In genomic region chr6:157270308-157270707, GRCh38 we compare ENCODE assay signal across 21 cellular contexts.
"Had no signal": no experiment of that assay in that cellular context is flagged by ENCODE, and none has a peak within 500 bp of the region (broad histone marks: within the 10 kb centered on the region; RNA-seq: fewer than 3 reads in every experiment).

No MANE protein-coding gene starts in this region.

- DNase-seq: activated CD4-positive, alpha-beta T cell treated with anti-CD3 and anti-CD28 coated beads, Interleukin-2, amount 50 U/mL, for 1 hour; activated gamma-delta T cell; brain microvascular endothelial cell; cerebellar nuclear complex; erythroblast; gastrocnemius medialis; heart left ventricle; mesendoderm; pancreas; retina; stimulated activated CD4-positive, alpha-beta T cell treated with anti-CD3 and anti-CD28 coated beads, Interleukin-15, amount 100 ng/mL, for 24 hours; stimulated activated CD4-positive, alpha-beta T cell treated with anti-CD3 and anti-CD28 coated beads, Interleukin-4, amount 100 ng/mL, for 1 hour; stimulated activated naive CD4-positive, alpha-beta T cell; T-helper 1 cell; T1000; upper lobe of left lung had no signal

- H3K27ac Mint-ChIP-seq: activated naive CD8-positive, alpha-beta T cell; dendritic cell treated with granulocyte-macrophage colony-stimulating factor and Interleukin-4, amounts not matched to agents 40 ng/mL and 50 ng/mL, for 4 days had no signal

- H3K27me3 Mint-ChIP-seq: activated naive CD8-positive, alpha-beta T cell had no signal

- H3K36me3 ChIP-seq: brain microvascular endothelial cell, gastrocnemius medialis, heart left ventricle, pancreas, upper lobe of left lung had no signal

- H3K4me3 ChIP-seq: gastrocnemius medialis, pancreas, upper lobe of left lung had no signal

- H3K9me3 ChIP-seq: gastrocnemius medialis, heart left ventricle, pancreas, upper lobe of left lung had no signal

- H3K36me3 Mint-ChIP-seq: activated naive CD8-positive, alpha-beta T cell had no signal

- H3K4me1 ChIP-seq: pancreas had no signal

- H3K4me3 Mint-ChIP-seq: activated naive CD8-positive, alpha-beta T cell; dendritic cell treated with granulocyte-macrophage colony-stimulating factor and Interleukin-4, amounts not matched to agents 40 ng/mL and 50 ng/mL, for 4 days; neural crest cell had no signal

- ATAC-seq: activated CD4-positive, CD25-positive, alpha-beta regulatory T cell treated with anti-CD3 and anti-CD28 coated beads, Interleukin-2, amount 50 U/mL, for 24 hours; gastrocnemius medialis; SK-N-SH treated with all-trans-retinoic acid at 6 μM for 48 hours had no signal

- H3K27me3 ChIP-seq: brain microvascular endothelial cell, gastrocnemius medialis, heart left ventricle, pancreas, upper lobe of left lung had no signal
